In the genomic region with DNA sequence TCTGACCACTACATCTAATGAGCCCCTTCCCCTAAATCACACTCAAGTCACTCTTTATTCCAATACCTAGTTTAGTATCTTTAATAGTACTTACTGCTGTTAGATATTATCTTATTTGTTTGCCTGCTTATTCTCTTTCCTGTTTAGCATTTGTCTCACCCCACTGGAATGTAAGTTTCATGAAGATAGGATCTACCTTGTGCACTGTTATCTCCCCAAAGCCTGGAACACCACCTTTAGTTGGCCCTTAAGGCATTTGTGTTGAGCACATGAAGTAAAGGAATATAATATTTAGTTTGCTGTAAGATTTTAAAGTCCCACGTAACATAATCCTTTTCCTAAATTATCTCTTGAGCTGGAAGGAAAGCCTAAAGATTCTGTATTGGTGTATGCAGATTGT, we compare ENCODE assay signal across 21 cellular contexts.
"Had no signal": no experiment of that assay in that cellular context is flagged by ENCODE, and none has a peak within 500 bp of the region (broad histone marks: within the 10 kb centered on the region; RNA-seq: fewer than 3 reads in every experiment).

No MANE protein-coding gene starts in this region.

- H3K27ac ChIP-seq: esophagus squamous epithelium, gastroesophageal sphincter, right lobe of liver, testis had no signal

- H3K9me3 Mint-ChIP-seq: dendritic cell treated with granulocyte-macrophage colony-stimulating factor and Interleukin-4, amounts not matched to agents 40 ng/mL and 50 ng/mL, for 4 days had no signal

- FAIRE-seq: colon, kidney had no signal

- H3K4me1 Mint-ChIP-seq: stimulated activated memory B cell treated with anti-CD40 and anti-IgM and Interleukin-4, amounts not matched to agents 10 μg/mL and 1 μg/mL and 100 μg/mL, for 72 hours; stimulated activated naive CD8-positive, alpha-beta T cell treated with anti-CD3 and anti-CD28 coated beads, Interleukin-15, amount 100 ng/mL, for 72 hours had no signal

- H3K9me3 ChIP-seq: esophagus squamous epithelium, gastroesophageal sphincter, right lobe of liver, testis, transverse colon had no signal

- DNase-seq: cerebellar nuclear complex; esophagus squamous epithelium; foreskin fibroblast; glutamatergic neuron; kidney; left cardiac atrium; left ventricle myocardium superior; naive thymus-derived CD8-positive, alpha-beta T cell; retina; right lobe of liver; stimulated activated CD4-positive, alpha-beta T cell treated with anti-CD3 and anti-CD28 coated beads, Interleukin-15, amount 100 ng/mL, for 24 hours; stimulated activated CD4-positive, alpha-beta T cell treated with anti-CD3 and anti-CD28 coated beads, Interleukin-1b, Interleukin-23, amount 100 ng/mL, for 48 hours; stimulated activated CD4-positive, alpha-beta T cell treated with anti-CD3 and anti-CD28 coated beads, Interleukin-4, amount 100 ng/mL, for 24 hours; stimulated activated naive CD8-positive, alpha-beta T cell treated with anti-CD3 and anti-CD28 coated beads, Interleukin-15, amount 100 ng/mL, for 72 hours; testis; transverse colon had no signal

- H3K4me1 ChIP-seq: gastroesophageal sphincter, right lobe of liver, transverse colon had no signal

- H3K4me3 ChIP-seq: esophagus squamous epithelium, gastroesophageal sphincter, lung, right lobe of liver, testis, transverse colon had no signal

- H3K27me3 ChIP-seq: esophagus squamous epithelium, gastroesophageal sphincter, right lobe of liver, testis, transverse colon had no signal

- ATAC-seq: gastroesophageal sphincter; left cardiac atrium; naive thymus-derived CD8-positive, alpha-beta T cell; right lobe of liver; stimulated activated memory B cell treated with anti-CD40 and anti-IgM and Interleukin-4, amounts not matched to agents 10 μg/mL and 1 μg/mL and 100 μg/mL, for 72 hours; stimulated activated naive CD8-positive, alpha-beta T cell treated with anti-CD3 and anti-CD28 coated beads, Interleukin-15, amount 100 ng/mL, for 72 hours had no signal

- H3K4me3 Mint-ChIP-seq: dendritic cell treated with granulocyte-macrophage colony-stimulating factor and Interleukin-4, amounts not matched to agents 40 ng/mL and 50 ng/mL, for 4 days; naive thymus-derived CD8-positive, alpha-beta T cell; stimulated activated memory B cell treated with anti-CD40 and anti-IgM and Interleukin-4, amounts not matched to agents 10 μg/mL and 1 μg/mL and 100 μg/mL, for 72 hours; stimulated activated naive CD8-positive, alpha-beta T cell treated with anti-CD3 and anti-CD28 coated beads, Interleukin-15, amount 100 ng/mL, for 72 hours had no signal

- H3K27ac Mint-ChIP-seq: dendritic cell treated with granulocyte-macrophage colony-stimulating factor and Interleukin-4, amounts not matched to agents 40 ng/mL and 50 ng/mL, for 4 days; stimulated activated memory B cell treated with anti-CD40 and anti-IgM and Interleukin-4, amounts not matched to agents 10 μg/mL and 1 μg/mL and 100 μg/mL, for 72 hours; stimulated activated naive CD8-positive, alpha-beta T cell treated with anti-CD3 and anti-CD28 coated beads, Interleukin-15, amount 100 ng/mL, for 72 hours had no signal

- H3K27me3 Mint-ChIP-seq: dendritic cell treated with granulocyte-macrophage colony-stimulating factor and Interleukin-4, amounts not matched to agents 40 ng/mL and 50 ng/mL, for 4 days; naive thymus-derived CD8-positive, alpha-beta T cell; stimulated activated memory B cell treated with anti-CD40 and anti-IgM and Interleukin-4, amounts not matched to agents 10 μg/mL and 1 μg/mL and 100 μg/mL, for 72 hours; stimulated activated naive CD8-positive, alpha-beta T cell treated with anti-CD3 and anti-CD28 coated beads, Interleukin-15, amount 100 ng/mL, for 72 hours had no signal
